In genomic region chr19:709965-710714, GRCh38 we compare ENCODE assay signal across 12 cellular contexts. TPM values are rescaled to one million over a fixed set of nuclear protein-coding genes. Genes with fewer than 3 reads are reported as not detected.
DNase-seq lines count a peak whose midpoint lies in the region; ATAC-seq and TF ChIP-seq lines count a peak whose summit lies in the region.
"Had no signal": no experiment of that assay in that cellular context is flagged by ENCODE, and none has a peak within 500 bp of the region (broad histone marks: within the 10 kb centered on the region; RNA-seq: fewer than 3 reads in every experiment).

No MANE protein-coding gene starts in this region.

- no peak overlapping the region for H2AFZ ChIP-seq in smooth muscle cell (ENCODE audit: low read depth)

- no peak overlapping the region for H3K9ac ChIP-seq in HUES6 (ENCODE audit: low read length)
- H3K9ac ChIP-seq in smooth muscle cell (ENCODE audit: low read depth) = no peak overlapping the region

- H3K27ac ChIP-seq in HUES6 (ENCODE audit: low read depth, low read length) (no peak overlapping the region), lower lobe of right lung (peak overlapping the region; percentile 71), smooth muscle cell (ENCODE audit: low read depth) (no peak overlapping the region)

- 71% methylated on average over 21 of the region's 32 CpGs for WGBS in smooth muscle cell (ENCODE audit: low lambda C conversion rate)

- ATAC-seq in lower lobe of right lung = peak; percentile 8 to 31
- ATAC-seq in GM18858 (IDR thresholded peaks at IDR 0.05; ENCODE audit: unreplicated experiment) = no peak
- no peak for ATAC-seq in HG02798 (IDR thresholded peaks at IDR 0.05; ENCODE audit: poor library complexity, unreplicated experiment)
- no peak for ATAC-seq in GM21529 (IDR thresholded peaks at IDR 0.05; ENCODE audit: unreplicated experiment)

- TF ChIP-seq CTCF in epithelial cell of esophagus (IDR thresholded peaks at IDR 0.05; ENCODE audit: insufficient read depth, low read depth, low read length, missing control alignments) (no peak), lower lobe of right lung (IDR thresholded peaks at IDR 0.05) (no peak), smooth muscle cell (IDR thresholded peaks at IDR 0.05; ENCODE audit: borderline replicate concordance, insufficient read depth, poor library complexity, severe bottlenecking) (no peak)

- no peaks in the 10 kb centered on the region for H3F3A ChIP-seq in smooth muscle cell (ENCODE audit: low read depth)

- H3K36me3 ChIP-seq in HUES6 (ENCODE audit: control insufficient read depth, insufficient read depth, low read length) (no peaks in the 10 kb centered on the region), lower lobe of right lung (no peaks in the 10 kb centered on the region), smooth muscle cell (ENCODE audit: low read depth) (no peaks in the 10 kb centered on the region)

- H3K79me2 ChIP-seq in smooth muscle cell (ENCODE audit: low read depth) = peaks cover 10% of the 10 kb centered on the region

- DNase-seq in epithelial cell of esophagus (ENCODE audit: low read depth) (no peak), lower lobe of right lung (no peak), smooth muscle cell (lab: John Stamatoyannopoulos, UW; ENCODE audit: unreplicated experiment) (no peak), mesenteric fat pad (ENCODE audit: low spot score) (no peak)
- DNase-seq: activated CD4-positive, alpha-beta memory T cell treated with anti-CD3 and anti-CD28 coated beads for 36 hours; DMS53; NCI-H1092 had no signal

- H3K9me3 ChIP-seq in HUES6 (ENCODE audit: control insufficient read depth, insufficient read depth, low read depth, low read length) = peaks cover 7% of the 10 kb centered on the region; the same call in 1 of the 2 replicates
- no peaks in the 10 kb centered on the region for H3K9me3 ChIP-seq in lower lobe of right lung
- H3K9me3 ChIP-seq in smooth muscle cell (replicated peaks; ENCODE audit: low read depth) = no peaks in the 10 kb centered on the region

- H3K27me3 ChIP-seq in HUES6 (ENCODE audit: control insufficient read depth, insufficient read depth, low read length) (peaks cover 4% of the 10 kb centered on the region; the same call in 1 of the 2 replicates), lower lobe of right lung (ENCODE audit: low read depth) (peaks cover 21% of the 10 kb centered on the region), smooth muscle cell (ENCODE audit: low read depth) (no peaks in the 10 kb centered on the region)

- H3K4me2 ChIP-seq in smooth muscle cell = peak overlapping the region; percentile 94

- peak overlapping the region; percentile 64 for H3K4me3 ChIP-seq in HUES6 (ENCODE audit: low read depth, low read length)
- peak overlapping the region; percentile 16 for H3K4me3 ChIP-seq in epithelial cell of esophagus (ENCODE audit: low read length)
- H3K4me3 ChIP-seq in lower lobe of right lung = peak overlapping the region; percentile 62
- peak overlapping the region; percentile 72 for H3K4me3 ChIP-seq in smooth muscle cell

- peaks cover 11% of the 10 kb centered on the region for H4K20me1 ChIP-seq in smooth muscle cell (ENCODE audit: low read depth)

- intact Hi-C loops in lower lobe of right lung (cut with DNase I) = no loop called here

- H3K4me1 ChIP-seq in HUES6 (ENCODE audit: control insufficient read depth, insufficient read depth, low read length) = peaks cover 20% of the 10 kb centered on the region
- peaks cover 14% of the 10 kb centered on the region for H3K4me1 ChIP-seq in lower lobe of right lung
- H3K4me1 ChIP-seq in smooth muscle cell (ENCODE audit: low read depth) = peaks cover 15% of the 10 kb centered on the region

RNA-seq across cellular contexts. Expression of gene PALM, which starts 1.4 kb away (rescaled TPM):
- 37.0 TPM for total RNA-seq in lower lobe of right lung
- 11.1 and 17.1 TPM in 2 replicates for total RNA-seq in smooth muscle cell
- polyA plus RNA-seq in smooth muscle cell = 16.6 and 21.3 TPM in 2 replicates
- total RNA-seq in mesenteric fat pad = 212 TPM

RNA-seq across cellular contexts. Expression of gene PRSS57, which starts 14.9 kb away (rescaled TPM):
- total RNA-seq in lower lobe of right lung (not detected), smooth muscle cell (not detected in 2 replicates), mesenteric fat pad (not detected)
- not detected in 2 replicates for polyA plus RNA-seq in smooth muscle cell
- total RNA-seq: activated CD4-positive, alpha-beta memory T cell treated with anti-CD3 and anti-CD28 coated beads for 36 hours; mucosa of gallbladder had no signal

RNA-seq across cellular contexts. Expression of gene FSTL3, which starts 33.9 kb away (rescaled TPM):
- 48.0 TPM for total RNA-seq in lower lobe of right lung
- total RNA-seq in smooth muscle cell = 117 and 132 TPM in 2 replicates
- 153 and 172 TPM in 2 replicates for polyA plus RNA-seq in smooth muscle cell
- total RNA-seq in mesenteric fat pad = 193 TPM

RNA-seq across cellular contexts. Expression of gene MISP, which starts 40.8 kb away (rescaled TPM):
- total RNA-seq in lower lobe of right lung (8.9 TPM), smooth muscle cell (1.7 and 10.2 TPM in 2 replicates), mesenteric fat pad (0.67 TPM)
- 1.2 and 8.0 TPM in 2 replicates for polyA plus RNA-seq in smooth muscle cell
- total RNA-seq: activated CD4-positive, alpha-beta memory T cell treated with anti-CD3 and anti-CD28 coated beads for 36 hours had no signal

RNA-seq across cellular contexts. Expression of gene RNF126, which starts 47.1 kb away (rescaled TPM):
- 27.0 TPM for total RNA-seq in lower lobe of right lung
- total RNA-seq in smooth muscle cell = 19.8 and 24.6 TPM in 2 replicates
- polyA plus RNA-seq in smooth muscle cell = 55.7 and 60.4 TPM in 2 replicates
- 37.3 TPM for total RNA-seq in mesenteric fat pad

Comparison
In these comparisons a context has a peak if more than half of its experiments do, and no peak if none do; other contexts are left out.
1. H3K4me3 ChIP-seq: peak in every context shown above with its lines; median percentile 72 in smooth muscle cell; 64 in HUES6; 62 in lower lobe of right lung; 16 in epithelial cell of esophagus.
2. ATAC-seq: peak in lower lobe of right lung (2 of 2); none in GM18858 (single experiment), HG02798 (single experiment) and GM21529 (single experiment).